Comparison of ENCODE assay signal across 23 cellular contexts in the genomic region with DNA sequence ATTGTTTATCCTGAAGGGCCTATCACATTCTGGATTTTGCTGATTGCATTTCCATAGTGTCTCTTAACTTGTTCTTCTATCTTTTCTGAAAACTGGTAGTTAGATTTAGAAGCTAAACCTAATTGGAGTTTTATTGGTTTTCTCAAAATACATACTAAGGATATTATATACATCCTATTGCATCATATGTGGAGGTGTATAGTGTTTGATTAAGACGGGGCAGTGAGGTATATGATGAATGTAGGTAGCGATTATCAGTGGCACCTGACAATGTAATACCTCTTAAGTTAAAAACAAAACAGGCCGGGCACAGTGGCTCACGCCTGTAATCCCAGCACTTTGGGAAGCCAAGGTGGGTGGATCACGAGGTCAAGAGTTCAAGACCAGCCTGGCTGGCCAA.
"Had no signal": no experiment of that assay in that cellular context is flagged by ENCODE, and none has a peak within 500 bp of the region (broad histone marks: within the 10 kb centered on the region; RNA-seq: fewer than 3 reads in every experiment).

No MANE protein-coding gene starts in this region.

- ATAC-seq: activated CD4-positive, CD25-positive, alpha-beta regulatory T cell treated with anti-CD3 and anti-CD28 coated beads, Interleukin-2, amount 50 U/mL, for 24 hours; gastroesophageal sphincter had no signal

- DNase-seq: activated CD4-positive, alpha-beta memory T cell treated with anti-CD3 and anti-CD28 coated beads for 36 hours; activated CD4-positive, alpha-beta T cell treated with anti-CD3 and anti-CD28 coated beads, Interleukin-2, amount 10 ng/mL, durations not matched to agents 24 days and 14 days; activated effector memory CD4-positive, alpha-beta T cell treated with Interleukin-2 at 50 U/mL for 16 hours; activated naive CD4-positive, alpha-beta T cell treated with Interleukin-2 at 50 U/mL for 16 hours; brain microvascular endothelial cell; cortex of kidney; head of caudate nucleus; naive thymus-derived CD4-positive, alpha-beta T cell; right lobe of liver; small intestine; stimulated activated CD4-positive, alpha-beta T cell treated with anti-CD3 and anti-CD28 coated beads, Interleukin-1b, Interleukin-23, amount 100 ng/mL, for 48 hours; stimulated activated CD4-positive, alpha-beta T cell treated with anti-CD3 and anti-CD28 coated beads, Interleukin-4, amount 100 ng/mL, for 4 hours; stimulated activated CD8-positive, alpha-beta memory T cell treated with anti-CD3 and anti-CD28 coated beads, Interleukin-4, amount 100 ng/mL, for 48 hours; stimulated activated naive B cell treated with anti-CD40 and anti-IgM and Interleukin-4, amounts not matched to agents 10 μg/mL and 1 μg/mL and 100 μg/mL, for 72 hours; stomach; T-helper 1 cell; T1000; tibial artery; WERI-Rb-1 had no signal

- H3K9me3 Mint-ChIP-seq: activated CD4-positive, alpha-beta memory T cell treated with anti-CD3 and anti-CD28 coated beads for 36 hours; activated CD4-positive, alpha-beta T cell treated with anti-CD3 and anti-CD28 coated beads, Interleukin-2, amount 10 ng/mL, durations not matched to agents 24 days and 14 days; naive thymus-derived CD4-positive, alpha-beta T cell; stimulated activated naive B cell treated with anti-CD40 and anti-IgM and Interleukin-4, amounts not matched to agents 10 μg/mL and 1 μg/mL and 100 μg/mL, for 72 hours had no signal

- H3K4me3 ChIP-seq: gastroesophageal sphincter, right lobe of liver, stomach, suprapubic skin, tibial artery had no signal

- H3K27me3 ChIP-seq: brain microvascular endothelial cell, gastroesophageal sphincter, right lobe of liver, stomach, suprapubic skin, tibial artery had no signal

- H3K27ac ChIP-seq: right lobe of liver, suprapubic skin, tibial artery, WERI-Rb-1 had no signal

- H3K4me3 Mint-ChIP-seq: activated CD4-positive, alpha-beta memory T cell treated with anti-CD3 and anti-CD28 coated beads for 36 hours; activated CD4-positive, alpha-beta T cell treated with anti-CD3 and anti-CD28 coated beads, Interleukin-2, amount 10 ng/mL, durations not matched to agents 24 days and 14 days; activated naive CD8-positive, alpha-beta T cell; stimulated activated naive B cell treated with anti-CD40 and anti-IgM and Interleukin-4, amounts not matched to agents 10 μg/mL and 1 μg/mL and 100 μg/mL, for 72 hours had no signal

- H3K27me3 Mint-ChIP-seq: activated CD4-positive, alpha-beta memory T cell treated with anti-CD3 and anti-CD28 coated beads for 36 hours; activated CD4-positive, alpha-beta T cell treated with anti-CD3 and anti-CD28 coated beads, Interleukin-2, amount 10 ng/mL, durations not matched to agents 24 days and 14 days; activated naive CD8-positive, alpha-beta T cell; naive thymus-derived CD4-positive, alpha-beta T cell; stimulated activated naive B cell treated with anti-CD40 and anti-IgM and Interleukin-4, amounts not matched to agents 10 μg/mL and 1 μg/mL and 100 μg/mL, for 72 hours had no signal

- H3K4me1 ChIP-seq: right lobe of liver had no signal

- H3K9me3 ChIP-seq: gastroesophageal sphincter, right lobe of liver, stomach, suprapubic skin, tibial artery had no signal

- H3K27ac Mint-ChIP-seq: activated CD4-positive, alpha-beta memory T cell treated with anti-CD3 and anti-CD28 coated beads for 36 hours; activated CD4-positive, alpha-beta T cell treated with anti-CD3 and anti-CD28 coated beads, Interleukin-2, amount 10 ng/mL, durations not matched to agents 24 days and 14 days had no signal
